ENCODE assay signal across 1 cellular context in genomic region chr3:98536456-98537017, GRCh38.
TF ChIP-seq lines count a peak whose summit lies in the region.

No MANE protein-coding gene starts in this region.

TF ChIP-seq in GM23338, 12 proteins besides CTCF, POLR2A, EP300 and RAD21 (continued from another document):
- TF ChIP-seq, protein P1, sequence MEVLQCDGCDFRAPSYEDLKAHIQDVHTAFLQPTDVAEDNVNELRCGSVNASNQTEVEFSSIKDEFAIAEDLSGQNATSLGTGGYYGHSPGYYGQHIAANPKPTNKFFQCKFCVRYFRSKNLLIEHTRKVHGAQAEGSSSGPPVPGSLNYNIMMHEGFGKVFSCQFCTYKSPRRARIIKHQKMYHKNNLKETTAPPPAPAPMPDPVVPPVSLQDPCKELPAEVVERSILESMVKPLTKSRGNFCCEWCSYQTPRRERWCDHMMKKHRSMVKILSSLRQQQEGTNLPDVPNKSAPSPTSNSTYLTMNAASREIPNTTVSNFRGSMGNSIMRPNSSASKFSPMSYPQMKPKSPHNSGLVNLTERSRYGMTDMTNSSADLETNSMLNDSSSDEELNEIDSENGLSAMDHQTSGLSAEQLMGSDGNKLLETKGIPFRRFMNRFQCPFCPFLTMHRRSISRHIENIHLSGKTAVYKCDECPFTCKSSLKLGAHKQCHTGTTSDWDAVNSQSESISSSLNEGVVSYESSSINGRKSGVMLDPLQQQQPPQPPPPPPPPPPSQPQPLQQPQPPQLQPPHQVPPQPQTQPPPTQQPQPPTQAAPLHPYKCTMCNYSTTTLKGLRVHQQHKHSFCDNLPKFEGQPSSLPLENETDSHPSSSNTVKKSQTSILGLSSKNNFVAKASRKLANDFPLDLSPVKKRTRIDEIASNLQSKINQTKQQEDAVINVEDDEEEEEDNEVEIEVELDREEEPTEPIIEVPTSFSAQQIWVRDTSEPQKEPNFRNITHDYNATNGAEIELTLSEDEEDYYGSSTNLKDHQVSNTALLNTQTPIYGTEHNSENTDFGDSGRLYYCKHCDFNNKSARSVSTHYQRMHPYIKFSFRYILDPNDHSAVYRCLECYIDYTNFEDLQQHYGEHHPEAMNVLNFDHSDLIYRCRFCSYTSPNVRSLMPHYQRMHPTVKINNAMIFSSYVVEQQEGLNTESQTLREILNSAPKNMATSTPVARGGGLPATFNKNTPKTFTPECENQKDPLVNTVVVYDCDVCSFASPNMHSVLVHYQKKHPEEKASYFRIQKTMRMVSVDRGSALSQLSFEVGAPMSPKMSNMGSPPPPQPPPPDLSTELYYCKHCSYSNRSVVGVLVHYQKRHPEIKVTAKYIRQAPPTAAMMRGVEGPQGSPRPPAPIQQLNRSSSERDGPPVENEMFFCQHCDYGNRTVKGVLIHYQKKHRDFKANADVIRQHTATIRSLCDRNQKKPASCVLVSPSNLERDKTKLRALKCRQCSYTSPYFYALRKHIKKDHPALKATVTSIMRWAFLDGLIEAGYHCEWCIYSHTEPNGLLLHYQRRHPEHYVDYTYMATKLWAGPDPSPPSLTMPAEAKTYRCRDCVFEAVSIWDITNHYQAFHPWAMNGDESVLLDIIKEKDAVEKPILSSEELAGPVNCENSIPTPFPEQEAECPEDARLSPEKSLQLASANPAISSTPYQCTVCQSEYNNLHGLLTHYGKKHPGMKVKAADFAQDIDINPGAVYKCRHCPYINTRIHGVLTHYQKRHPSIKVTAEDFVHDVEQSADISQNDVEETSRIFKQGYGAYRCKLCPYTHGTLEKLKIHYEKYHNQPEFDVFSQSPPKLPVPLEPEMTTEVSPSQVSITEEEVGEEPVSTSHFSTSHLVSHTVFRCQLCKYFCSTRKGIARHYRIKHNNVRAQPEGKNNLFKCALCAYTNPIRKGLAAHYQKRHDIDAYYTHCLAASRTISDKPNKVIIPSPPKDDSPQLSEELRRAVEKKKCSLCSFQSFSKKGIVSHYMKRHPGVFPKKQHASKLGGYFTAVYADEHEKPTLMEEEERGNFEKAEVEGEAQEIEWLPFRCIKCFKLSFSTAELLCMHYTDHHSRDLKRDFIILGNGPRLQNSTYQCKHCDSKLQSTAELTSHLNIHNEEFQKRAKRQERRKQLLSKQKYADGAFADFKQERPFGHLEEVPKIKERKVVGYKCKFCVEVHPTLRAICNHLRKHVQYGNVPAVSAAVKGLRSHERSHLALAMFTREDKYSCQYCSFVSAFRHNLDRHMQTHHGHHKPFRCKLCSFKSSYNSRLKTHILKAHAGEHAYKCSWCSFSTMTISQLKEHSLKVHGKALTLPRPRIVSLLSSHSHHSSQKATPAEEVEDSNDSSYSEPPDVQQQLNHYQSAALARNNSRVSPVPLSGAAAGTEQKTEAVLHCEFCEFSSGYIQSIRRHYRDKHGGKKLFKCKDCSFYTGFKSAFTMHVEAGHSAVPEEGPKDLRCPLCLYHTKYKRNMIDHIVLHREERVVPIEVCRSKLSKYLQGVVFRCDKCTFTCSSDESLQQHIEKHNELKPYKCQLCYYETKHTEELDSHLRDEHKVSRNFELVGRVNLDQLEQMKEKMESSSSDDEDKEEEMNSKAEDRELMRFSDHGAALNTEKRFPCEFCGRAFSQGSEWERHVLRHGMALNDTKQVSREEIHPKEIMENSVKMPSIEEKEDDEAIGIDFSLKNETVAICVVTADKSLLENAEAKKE (CRISPR knock-in tag; IDR thresholded peaks at IDR 0.05), result no peak
- TF ChIP-seq EZH2 (IDR thresholded peaks at IDR 0.05; ENCODE audit: low read depth, unreplicated experiment), result no peak
- TF ChIP-seq CREB1 (CRISPR knock-in tag; IDR thresholded peaks at IDR 0.05; ENCODE audit: low read depth), result no peak
- no peak for TF ChIP-seq STAT1 (IDR thresholded peaks at IDR 0.05; ENCODE audit: unreplicated experiment)
- no peak for TF ChIP-seq EZH2phosphoT487 (IDR thresholded peaks at IDR 0.05; ENCODE audit: unreplicated experiment)
- TF ChIP-seq ZNF331 (CRISPR knock-in tag; IDR thresholded peaks at IDR 0.05; ENCODE audit: low read depth), result no peak
- TF ChIP-seq ZNF114 (CRISPR knock-in tag; IDR thresholded peaks at IDR 0.05), result no peak
- TF ChIP-seq POLR2AphosphoS5 (IDR thresholded peaks at IDR 0.05; ENCODE audit: low read depth), result no peak
- TF ChIP-seq, protein P2, sequence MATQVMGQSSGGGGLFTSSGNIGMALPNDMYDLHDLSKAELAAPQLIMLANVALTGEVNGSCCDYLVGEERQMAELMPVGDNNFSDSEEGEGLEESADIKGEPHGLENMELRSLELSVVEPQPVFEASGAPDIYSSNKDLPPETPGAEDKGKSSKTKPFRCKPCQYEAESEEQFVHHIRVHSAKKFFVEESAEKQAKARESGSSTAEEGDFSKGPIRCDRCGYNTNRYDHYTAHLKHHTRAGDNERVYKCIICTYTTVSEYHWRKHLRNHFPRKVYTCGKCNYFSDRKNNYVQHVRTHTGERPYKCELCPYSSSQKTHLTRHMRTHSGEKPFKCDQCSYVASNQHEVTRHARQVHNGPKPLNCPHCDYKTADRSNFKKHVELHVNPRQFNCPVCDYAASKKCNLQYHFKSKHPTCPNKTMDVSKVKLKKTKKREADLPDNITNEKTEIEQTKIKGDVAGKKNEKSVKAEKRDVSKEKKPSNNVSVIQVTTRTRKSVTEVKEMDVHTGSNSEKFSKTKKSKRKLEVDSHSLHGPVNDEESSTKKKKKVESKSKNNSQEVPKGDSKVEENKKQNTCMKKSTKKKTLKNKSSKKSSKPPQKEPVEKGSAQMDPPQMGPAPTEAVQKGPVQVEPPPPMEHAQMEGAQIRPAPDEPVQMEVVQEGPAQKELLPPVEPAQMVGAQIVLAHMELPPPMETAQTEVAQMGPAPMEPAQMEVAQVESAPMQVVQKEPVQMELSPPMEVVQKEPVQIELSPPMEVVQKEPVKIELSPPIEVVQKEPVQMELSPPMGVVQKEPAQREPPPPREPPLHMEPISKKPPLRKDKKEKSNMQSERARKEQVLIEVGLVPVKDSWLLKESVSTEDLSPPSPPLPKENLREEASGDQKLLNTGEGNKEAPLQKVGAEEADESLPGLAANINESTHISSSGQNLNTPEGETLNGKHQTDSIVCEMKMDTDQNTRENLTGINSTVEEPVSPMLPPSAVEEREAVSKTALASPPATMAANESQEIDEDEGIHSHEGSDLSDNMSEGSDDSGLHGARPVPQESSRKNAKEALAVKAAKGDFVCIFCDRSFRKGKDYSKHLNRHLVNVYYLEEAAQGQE (IDR thresholded peaks at IDR 0.05; ENCODE audit: unreplicated experiment), result no peak
